Comparison of ENCODE assay signal across 11 cellular contexts in genomic region chr6:20952605-20953004, GRCh38.
A peak's percentile ranks its signal among the peaks of the same experiment; 100 is the strongest.
DNase-seq lines count a peak whose midpoint lies in the region; ATAC-seq, FAIRE-seq and TF ChIP-seq lines count a peak whose summit lies in the region.
"Had no signal": no experiment of that assay in that cellular context is flagged by ENCODE, and none has a peak within 500 bp of the region (broad histone marks: within the 10 kb centered on the region; RNA-seq: fewer than 3 reads in every experiment).

No MANE protein-coding gene starts in this region.

- peak in 1 of 2 donors; percentile 61 for ATAC-seq in left cardiac atrium
- ATAC-seq in Panc1 = peak; percentile 66; the same call in 1 of the 2 replicates
- no peak for ATAC-seq in HG02623 (IDR thresholded peaks at IDR 0.05; ENCODE audit: unreplicated experiment)

- H3K27ac ChIP-seq in right atrium auricular region (no peak overlapping the region), Panc1 (ENCODE audit: low read length) (no peak overlapping the region)

- CTCF ChIA-PET in Panc1 (lab: Charles Lee) = no interaction called here

- H3K27me3 ChIP-seq in right atrium auricular region (no peaks in the 10 kb centered on the region), Panc1 (ENCODE audit: control insufficient read depth, insufficient read depth, low read length) (no peaks in the 10 kb centered on the region)

- H3K36me3 ChIP-seq in right atrium auricular region (no peaks in the 10 kb centered on the region), Panc1 (ENCODE audit: control insufficient read depth, insufficient read depth, low read length) (no peaks in the 10 kb centered on the region)

- POLR2A ChIA-PET in Panc1 (lab: Charles Lee) = no interaction called here

- TF ChIP-seq POLR2A in GM12892 (IDR thresholded peaks at IDR 0.05; ENCODE audit: low read depth, low read length) = no peak

- no peak for FAIRE-seq in GM12892 (lab: Jason Lieb, UNC)

- DNase-seq in left cardiac atrium = peak; percentile 21
- no peak for DNase-seq in right atrium auricular region (ENCODE audit: low spot score)
- DNase-seq in Panc1 (ENCODE audit: low read depth, low spot score) = no peak
- peak; percentile 50 for DNase-seq in fibroblast of peridontal ligament (ENCODE audit: extremely low read depth)
- no peak for DNase-seq in ureter (ENCODE audit: low spot score)
- no peak for DNase-seq in HT-29 (ENCODE audit: low spot score)
- no peak for DNase-seq in GM12892 (ENCODE audit: insufficient read length)
- DNase-seq: activated gamma-delta T cell; CD8-positive, alpha-beta memory T cell; foreskin melanocyte had no signal

- no TSS peak for BruUV-seq in Panc1 (replicated peaks; lab: Mats Ljungman, UMichigan)

- TF ChIP-seq CTCF in right atrium auricular region (IDR thresholded peaks at IDR 0.05) (no peak), Panc1 (IDR thresholded peaks at IDR 0.05) (no peak)

- intact Hi-C loops in left cardiac atrium (cut with DNase I) (no loop called here), Panc1 (cut with micrococcal nuclease; ENCODE audit: unreplicated experiment) (no loop called here)

- peaks cover 0 to 13% of the 10 kb centered on the region in 2 donors for H3K4me1 ChIP-seq in right atrium auricular region
- H3K4me1 ChIP-seq in Panc1 (ENCODE audit: control insufficient read depth, insufficient read depth, low read length) = no peaks in the 10 kb centered on the region

- H3K4me3 ChIP-seq in right atrium auricular region = no peak overlapping the region
- no peak overlapping the region for H3K4me3 ChIP-seq in Panc1 (ENCODE audit: low read depth in 2 of 2, low read length in 2 of 2)

- no peaks in the 10 kb centered on the region for H3K9me3 ChIP-seq in right atrium auricular region
- no peaks in the 10 kb centered on the region for H3K9me3 ChIP-seq in Panc1 (ENCODE audit: control insufficient read depth, insufficient read depth, low read depth, low read length)

- in situ Hi-C loops in Panc1 (cut with HindIII; ENCODE audit: low pct_unique_long_range_greater_than_20kb, low sequenced_read_pairs) = no loop called here

Comparison
In these comparisons a context has a peak if more than half of its experiments do, and no peak if none do; other contexts are left out.
1. DNase-seq: peak in left cardiac atrium (single experiment) and fibroblast of peridontal ligament (single experiment); none in right atrium auricular region (single experiment), Panc1 (single experiment), ureter (single experiment), HT-29 (single experiment) and GM12892 (single experiment).